8 cellular contexts compared by ENCODE assay signal in genomic region chr1:119713039-119713537, GRCh38. TPM values are rescaled to one million over a fixed set of nuclear protein-coding genes. Genes with fewer than 3 reads are reported as not detected.
DNase-seq lines count a peak whose midpoint lies in the region; ATAC-seq and TF ChIP-seq lines count a peak whose summit lies in the region.

No MANE protein-coding gene starts in this region.

- intact Hi-C loops in CD4-positive, alpha-beta memory T cell (cut with micrococcal nuclease) = no loop called here

- H3K9me3 Mint-ChIP-seq in CD4-positive, alpha-beta memory T cell = peaks cover 0 to 4% (median 0%) of the 10 kb centered on the region in 8 donors

- H3K36me3 Mint-ChIP-seq in CD4-positive, alpha-beta memory T cell = peaks cover 0 to 6% of the 10 kb centered on the region in 2 donors

- POLR2A ChIA-PET in CD4-positive, alpha-beta memory T cell (lab: Charles Lee; ENCODE audit: partially characterized antibody) = no interaction called here

- no peak for ATAC-seq in GM18909 (IDR thresholded peaks at IDR 0.05; ENCODE audit: poor library complexity, unreplicated experiment)

- peaks cover 4% of the 10 kb centered on the region for H3K4me1 ChIP-seq in CD4-positive, alpha-beta memory T cell (ENCODE audit: insufficient read depth, low read length)
- H3K4me1 ChIP-seq in thymus (ENCODE audit: control insufficient read depth, insufficient read depth, low read length) = no peaks in the 10 kb centered on the region

- H3K27me3 ChIP-seq in CD4-positive, alpha-beta memory T cell (ENCODE audit: insufficient read depth, low read length) = peaks cover 5% of the 10 kb centered on the region
- no peaks in the 10 kb centered on the region for H3K27me3 ChIP-seq in kidney epithelial cell (ENCODE audit: control insufficient read depth, insufficient read depth, low read length)
- no peaks in the 10 kb centered on the region for H3K27me3 ChIP-seq in thymus (ENCODE audit: control insufficient read depth, insufficient read depth)

- peak overlapping the region in 1 of 2 donors; percentile 17 for H3K4me3 ChIP-seq in CD4-positive, alpha-beta memory T cell (ENCODE audit: low read length in 2 of 2)
- H3K4me3 ChIP-seq in LNCaP clone FGC (ENCODE audit: low read depth, low read length) = peak overlapping the region; percentile 76
- peak overlapping the region; percentile 71 for H3K4me3 ChIP-seq in kidney epithelial cell (ENCODE audit: low read depth, low read length)
- peak overlapping the region; percentile 77 for H3K4me3 ChIP-seq in thymus (ENCODE audit: low read length)

- peaks cover 2 to 19% (median 5%) of the 10 kb centered on the region in 4 donors for H3K4me1 Mint-ChIP-seq in CD4-positive, alpha-beta memory T cell

- no peak for DNase-seq in CD4-positive, alpha-beta memory T cell
- DNase-seq in LNCaP clone FGC (ENCODE audit: low read depth) = no peak
- peak; percentile 46 for DNase-seq in astrocyte of the hippocampus (ENCODE audit: low read depth, low spot score)
- DNase-seq in kidney epithelial cell (ENCODE audit: low read depth) = no peak
- DNase-seq in NCI-H2081 treated with DMSO at 0.1 percent for 48 hours (lab: John Stamatoyannopoulos, UW) = no peak
- no peak for DNase-seq in AML-193 (lab: John Stamatoyannopoulos, UW)

- CTCF ChIA-PET in CD4-positive, alpha-beta memory T cell (lab: Charles Lee; ENCODE audit: partially characterized antibody) = no interaction called here

- no peaks in the 10 kb centered on the region for H3K36me3 ChIP-seq in CD4-positive, alpha-beta memory T cell (ENCODE audit: insufficient read depth, low read length)
- H3K36me3 ChIP-seq in kidney epithelial cell (ENCODE audit: control insufficient read depth, insufficient read depth, low read length) (no peaks in the 10 kb centered on the region), thymus (ENCODE audit: control insufficient read depth, insufficient read depth) (no peaks in the 10 kb centered on the region)

- no peak overlapping the region for H3K27ac ChIP-seq in CD4-positive, alpha-beta memory T cell (ENCODE audit: low read depth, low read length)
- H3K27ac ChIP-seq in thymus (ENCODE audit: low read depth) = no peak overlapping the region

- H3K27ac Mint-ChIP-seq in CD4-positive, alpha-beta memory T cell = peak overlapping the region in 2 of 7 donors; percentile 47 to 60

- TF ChIP-seq CTCF in LNCaP clone FGC (IDR thresholded peaks at IDR 0.05; ENCODE audit: control insufficient read depth, extremely low read depth, insufficient read depth) = no peak
- TF ChIP-seq CTCF in kidney epithelial cell (IDR thresholded peaks at IDR 0.05; ENCODE audit: insufficient read depth, low read length, poor library complexity, severe bottlenecking) = no peak

- WGBS in thymus = 66% methylated on average over 15 of the region's 15 CpGs

- H3K4me3 Mint-ChIP-seq in CD4-positive, alpha-beta memory T cell = peak overlapping the region; percentile 24 to 87 (median 62)

- H3K9me3 ChIP-seq in CD4-positive, alpha-beta memory T cell (ENCODE audit: control insufficient read depth in 1 of 2, low read length in 2 of 2) = no peaks in the 10 kb centered on the region
- H3K9me3 ChIP-seq in thymus (ENCODE audit: control insufficient read depth) = no peaks in the 10 kb centered on the region

- peaks cover 1 to 25% of the 10 kb centered on the region in 2 donors for H3K27me3 Mint-ChIP-seq in CD4-positive, alpha-beta memory T cell

RNA-seq across cellular contexts. Expression of gene PHGDH, which starts 1.4 kb away (rescaled TPM):
- 1 to 10 TPM; 1.5 to 3.1 TPM for total RNA-seq in CD4-positive, alpha-beta memory T cell
- 1 to 10 TPM; 2.7 to 2.8 TPM for polyA plus RNA-seq in CD4-positive, alpha-beta memory T cell
- 163 and 184 TPM in 2 replicates for total RNA-seq in kidney epithelial cell
- polyA plus RNA-seq in thymus = 13.4 TPM

RNA-seq across cellular contexts. Expression of gene HMGCS2, which starts 55.6 kb away (rescaled TPM):
- not detected for total RNA-seq in CD4-positive, alpha-beta memory T cell
- not detected for polyA plus RNA-seq in CD4-positive, alpha-beta memory T cell
- total RNA-seq in kidney epithelial cell = not detected in 2 replicates
- 3.9 TPM for polyA plus RNA-seq in thymus

Comparison
In these comparisons a context has a peak if more than half of its experiments do, and no peak if none do; other contexts are left out.
1. RNA of gene PHGDH, which starts 1.4 kb away (total RNA-seq): 163 to 184 TPM in kidney epithelial cell; 1.5 to 3.1 TPM in CD4-positive, alpha-beta memory T cell; every median in the first group is over 10 times any median in the second.